Comparison of ENCODE assay signal across 2 cellular contexts in the genomic region with DNA sequence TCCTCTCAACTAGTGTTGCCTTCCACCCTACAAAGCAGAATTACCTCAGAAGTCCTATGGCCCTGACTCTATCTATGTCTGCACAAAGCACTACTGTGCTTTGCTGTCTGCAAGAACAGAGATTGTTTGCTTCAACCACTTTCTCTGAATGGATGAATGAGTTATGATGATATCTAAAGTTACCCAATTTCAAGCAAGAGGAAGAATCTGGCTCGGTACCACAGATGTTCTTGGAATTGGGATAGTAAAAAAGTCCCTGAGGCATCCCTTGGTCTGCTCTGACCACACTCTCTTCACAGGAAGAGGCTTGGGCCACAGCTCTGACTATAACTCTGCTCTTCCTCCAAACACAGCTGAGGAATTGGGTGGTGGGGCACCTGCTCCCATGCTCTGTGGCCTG.
TF ChIP-seq lines count a peak whose summit lies in the region.

No MANE protein-coding gene starts in this region.

TF ChIP-seq in liver, 16 proteins besides CTCF, POLR2A, EP300 and RAD21:
- TF ChIP-seq, protein P1, sequence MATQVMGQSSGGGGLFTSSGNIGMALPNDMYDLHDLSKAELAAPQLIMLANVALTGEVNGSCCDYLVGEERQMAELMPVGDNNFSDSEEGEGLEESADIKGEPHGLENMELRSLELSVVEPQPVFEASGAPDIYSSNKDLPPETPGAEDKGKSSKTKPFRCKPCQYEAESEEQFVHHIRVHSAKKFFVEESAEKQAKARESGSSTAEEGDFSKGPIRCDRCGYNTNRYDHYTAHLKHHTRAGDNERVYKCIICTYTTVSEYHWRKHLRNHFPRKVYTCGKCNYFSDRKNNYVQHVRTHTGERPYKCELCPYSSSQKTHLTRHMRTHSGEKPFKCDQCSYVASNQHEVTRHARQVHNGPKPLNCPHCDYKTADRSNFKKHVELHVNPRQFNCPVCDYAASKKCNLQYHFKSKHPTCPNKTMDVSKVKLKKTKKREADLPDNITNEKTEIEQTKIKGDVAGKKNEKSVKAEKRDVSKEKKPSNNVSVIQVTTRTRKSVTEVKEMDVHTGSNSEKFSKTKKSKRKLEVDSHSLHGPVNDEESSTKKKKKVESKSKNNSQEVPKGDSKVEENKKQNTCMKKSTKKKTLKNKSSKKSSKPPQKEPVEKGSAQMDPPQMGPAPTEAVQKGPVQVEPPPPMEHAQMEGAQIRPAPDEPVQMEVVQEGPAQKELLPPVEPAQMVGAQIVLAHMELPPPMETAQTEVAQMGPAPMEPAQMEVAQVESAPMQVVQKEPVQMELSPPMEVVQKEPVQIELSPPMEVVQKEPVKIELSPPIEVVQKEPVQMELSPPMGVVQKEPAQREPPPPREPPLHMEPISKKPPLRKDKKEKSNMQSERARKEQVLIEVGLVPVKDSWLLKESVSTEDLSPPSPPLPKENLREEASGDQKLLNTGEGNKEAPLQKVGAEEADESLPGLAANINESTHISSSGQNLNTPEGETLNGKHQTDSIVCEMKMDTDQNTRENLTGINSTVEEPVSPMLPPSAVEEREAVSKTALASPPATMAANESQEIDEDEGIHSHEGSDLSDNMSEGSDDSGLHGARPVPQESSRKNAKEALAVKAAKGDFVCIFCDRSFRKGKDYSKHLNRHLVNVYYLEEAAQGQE (IDR thresholded peaks at IDR 0.05): no peak
- TF ChIP-seq JUND (IDR thresholded peaks at IDR 0.05) (no peak), ATF3 (IDR thresholded peaks at IDR 0.05) (no peak), RXRA (IDR thresholded peaks at IDR 0.05) (no peak), SP1 (IDR thresholded peaks at IDR 0.05) (no peak), HNF4A (conservative IDR thresholded peaks at IDR 0.05) (no peak), FOXA2 (IDR thresholded peaks at IDR 0.05) (no peak), ZBTB33 (IDR thresholded peaks at IDR 0.05) (no peak)
- TF ChIP-seq, protein P2, sequence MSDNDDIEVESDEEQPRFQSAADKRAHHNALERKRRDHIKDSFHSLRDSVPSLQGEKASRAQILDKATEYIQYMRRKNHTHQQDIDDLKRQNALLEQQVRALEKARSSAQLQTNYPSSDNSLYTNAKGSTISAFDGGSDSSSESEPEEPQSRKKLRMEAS (IDR thresholded peaks at IDR 0.05): no peak

TF ChIP-seq in HepG2, 621 proteins besides CTCF, POLR2A, EP300 and RAD21:
- no peak for TF ChIP-seq ZNF550 (CRISPR knock-in tag; IDR thresholded peaks at IDR 0.05; ENCODE audit: borderline replicate concordance)
- TF ChIP-seq, protein P3, sequence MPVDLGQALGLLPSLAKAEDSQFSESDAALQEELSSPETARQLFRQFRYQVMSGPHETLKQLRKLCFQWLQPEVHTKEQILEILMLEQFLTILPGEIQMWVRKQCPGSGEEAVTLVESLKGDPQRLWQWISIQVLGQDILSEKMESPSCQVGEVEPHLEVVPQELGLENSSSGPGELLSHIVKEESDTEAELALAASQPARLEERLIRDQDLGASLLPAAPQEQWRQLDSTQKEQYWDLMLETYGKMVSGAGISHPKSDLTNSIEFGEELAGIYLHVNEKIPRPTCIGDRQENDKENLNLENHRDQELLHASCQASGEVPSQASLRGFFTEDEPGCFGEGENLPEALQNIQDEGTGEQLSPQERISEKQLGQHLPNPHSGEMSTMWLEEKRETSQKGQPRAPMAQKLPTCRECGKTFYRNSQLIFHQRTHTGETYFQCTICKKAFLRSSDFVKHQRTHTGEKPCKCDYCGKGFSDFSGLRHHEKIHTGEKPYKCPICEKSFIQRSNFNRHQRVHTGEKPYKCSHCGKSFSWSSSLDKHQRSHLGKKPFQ (CRISPR knock-in tag; IDR thresholded peaks at IDR 0.05; ENCODE audit: insufficient replicate concordance): no peak
- TF ChIP-seq MIXL1 (CRISPR knock-in tag; IDR thresholded peaks at IDR 0.05): no peak
- TF ChIP-seq ZNF280D (CRISPR knock-in tag; IDR thresholded peaks at IDR 0.05): no peak
- no peak for TF ChIP-seq ZNF282 (IDR thresholded peaks at IDR 0.05; ENCODE audit: partially characterized antibody)
- TF ChIP-seq, protein P4, sequence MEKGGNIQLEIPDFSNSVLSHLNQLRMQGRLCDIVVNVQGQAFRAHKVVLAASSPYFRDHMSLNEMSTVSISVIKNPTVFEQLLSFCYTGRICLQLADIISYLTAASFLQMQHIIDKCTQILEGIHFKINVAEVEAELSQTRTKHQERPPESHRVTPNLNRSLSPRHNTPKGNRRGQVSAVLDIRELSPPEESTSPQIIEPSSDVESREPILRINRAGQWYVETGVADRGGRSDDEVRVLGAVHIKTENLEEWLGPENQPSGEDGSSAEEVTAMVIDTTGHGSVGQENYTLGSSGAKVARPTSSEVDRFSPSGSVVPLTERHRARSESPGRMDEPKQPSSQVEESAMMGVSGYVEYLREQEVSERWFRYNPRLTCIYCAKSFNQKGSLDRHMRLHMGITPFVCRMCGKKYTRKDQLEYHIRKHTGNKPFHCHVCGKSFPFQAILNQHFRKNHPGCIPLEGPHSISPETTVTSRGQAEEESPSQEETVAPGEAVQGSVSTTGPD (CRISPR knock-in tag; IDR thresholded peaks at IDR 0.05): no peak
- no peak for TF ChIP-seq ZNF878 (CRISPR knock-in tag; IDR thresholded peaks at IDR 0.05)
- TF ChIP-seq PCBP2 (optimal IDR thresholded peaks at IDR 0.05; ENCODE audit: low read depth, low read length, poor library complexity, severe bottlenecking): no peak
- TF ChIP-seq ZNF570 (CRISPR knock-in tag; IDR thresholded peaks at IDR 0.05; ENCODE audit: borderline replicate concordance): no peak
- no peak for TF ChIP-seq ZNF484 (CRISPR knock-in tag; IDR thresholded peaks at IDR 0.05; ENCODE audit: borderline replicate concordance, low read depth)
- TF ChIP-seq MAZ (IDR thresholded peaks at IDR 0.05; ENCODE audit: borderline replicate concordance, low read depth, low read length): no peak
- TF ChIP-seq MAZ (CRISPR knock-in tag; IDR thresholded peaks at IDR 0.05; ENCODE audit: low read depth): no peak
- TF ChIP-seq NCOA1 (CRISPR knock-in tag; IDR thresholded peaks at IDR 0.05): no peak
- no peak for TF ChIP-seq RARG (CRISPR knock-in tag; IDR thresholded peaks at IDR 0.05; ENCODE audit: low read depth)
- no peak for TF ChIP-seq AHR (CRISPR knock-in tag; IDR thresholded peaks at IDR 0.05)
